27 cellular contexts compared by ENCODE assay signal in the genomic region with DNA sequence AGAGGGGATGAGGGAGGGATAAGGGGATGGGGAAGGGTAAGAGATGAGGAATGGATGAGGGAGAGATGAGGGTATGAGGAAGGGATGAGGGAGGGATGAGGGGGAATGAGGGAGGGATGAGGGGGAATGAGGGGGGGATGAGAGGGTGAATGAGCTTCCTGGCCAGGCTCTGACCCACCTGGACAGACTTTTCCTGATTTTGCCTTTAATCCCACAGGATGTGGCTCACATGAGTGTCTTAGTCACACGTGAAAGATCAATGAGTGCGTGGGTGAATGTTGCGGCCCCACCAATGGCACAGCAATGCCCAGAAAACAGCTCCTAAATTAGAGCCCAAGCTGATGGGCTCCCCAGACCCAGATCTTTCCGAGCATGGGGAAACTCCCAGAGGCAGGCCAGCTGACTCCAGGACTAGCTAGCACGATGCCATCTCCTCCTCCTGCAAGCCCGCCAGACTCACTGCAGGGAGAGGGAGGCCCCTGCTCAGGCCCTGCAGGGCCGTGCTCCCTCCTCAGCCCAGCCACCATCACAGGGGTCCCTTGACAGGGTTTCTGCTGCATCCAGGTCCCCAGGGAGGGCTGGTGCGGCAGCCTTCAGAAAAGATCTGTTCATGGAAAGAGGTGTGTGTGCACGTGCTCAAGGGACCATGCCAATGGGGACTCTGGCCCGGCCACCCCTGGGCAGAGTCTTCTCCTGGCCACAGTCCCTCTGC. TPM values are rescaled to one million over a fixed set of nuclear protein-coding genes. Genes with fewer than 3 reads are reported as not detected.
"Had no signal": no experiment of that assay in that cellular context is flagged by ENCODE, and none has a peak within 500 bp of the region (broad histone marks: within the 10 kb centered on the region; RNA-seq: fewer than 3 reads in every experiment).

No MANE protein-coding gene starts in this region.

- H3K27ac ChIP-seq: breast epithelium, esophagus muscularis mucosa, heart right ventricle, stomach had no signal

- H3K4me3 ChIP-seq: breast epithelium, esophagus muscularis mucosa, heart right ventricle, stomach had no signal

- H3K27me3 Mint-ChIP-seq: activated CD4-positive, alpha-beta memory T cell treated with anti-CD3 and anti-CD28 coated beads, Interleukin-2, amount 10 ng/mL, durations not matched to agents 7 days and 5 days; progenitor cell of endocrine pancreas; type B pancreatic cell had no signal

- H3K4me3 Mint-ChIP-seq: activated CD4-positive, alpha-beta memory T cell treated with anti-CD3 and anti-CD28 coated beads, Interleukin-2, amount 10 ng/mL, durations not matched to agents 7 days and 5 days; activated naive CD4-positive, alpha-beta T cell treated with anti-CD3 and anti-CD28 coated beads, Interleukin-2, amount 10 ng/mL, durations not matched to agents 7 days and 5 days; activated T-cell treated with anti-CD3 and anti-CD28 coated beads, Interleukin-2, amount 50 U/mL, for 4 hours; dendritic cell treated with granulocyte-macrophage colony-stimulating factor and Interleukin-4, amounts not matched to agents 40 ng/mL and 50 ng/mL, for 4 days; immature natural killer cell; type B pancreatic cell had no signal

- H3K36me3 ChIP-seq: breast epithelium, esophagus muscularis mucosa, heart right ventricle, stomach had no signal

- FAIRE-seq: astrocyte, endothelial cell of umbilical vein, small intestine, TTC549 had no signal

- H3K27ac Mint-ChIP-seq: activated CD4-positive, alpha-beta memory T cell treated with anti-CD3 and anti-CD28 coated beads, Interleukin-2, amount 10 ng/mL, durations not matched to agents 7 days and 5 days; activated naive CD4-positive, alpha-beta T cell treated with anti-CD3 and anti-CD28 coated beads, Interleukin-2, amount 10 ng/mL, durations not matched to agents 7 days and 5 days; dendritic cell treated with granulocyte-macrophage colony-stimulating factor and Interleukin-4, amounts not matched to agents 40 ng/mL and 50 ng/mL, for 4 days; immature natural killer cell; progenitor cell of endocrine pancreas; type B pancreatic cell had no signal

- H3K4me1 ChIP-seq: breast epithelium, esophagus muscularis mucosa, heart right ventricle had no signal

- ATAC-seq: heart right ventricle, left ventricle myocardium superior, right cardiac atrium had no signal

- DNase-seq: activated CD4-positive, alpha-beta memory T cell treated with anti-CD3 and anti-CD28 coated beads, Interleukin-2, amount 10 ng/mL, durations not matched to agents 7 days and 5 days; activated effector memory CD4-positive, alpha-beta T cell treated with Interleukin-2 at 50 U/mL for 16 hours; activated T-cell treated with anti-CD3 and anti-CD28 coated beads, Interleukin-2, amount 50 U/mL, for 4 hours; effector memory CD4-positive, alpha-beta T cell; heart right ventricle; kidney glomerular epithelial cell; left ventricle myocardium superior; right cardiac atrium; stimulated activated CD4-positive, alpha-beta T cell treated with anti-CD3 and anti-CD28 coated beads, Interleukin-2, amount 100 ng/mL, for 48 hours; stomach had no signal

- H3K4me1 Mint-ChIP-seq: activated CD4-positive, alpha-beta memory T cell treated with anti-CD3 and anti-CD28 coated beads, Interleukin-2, amount 10 ng/mL, durations not matched to agents 7 days and 5 days; activated naive CD4-positive, alpha-beta T cell treated with anti-CD3 and anti-CD28 coated beads, Interleukin-2, amount 10 ng/mL, durations not matched to agents 7 days and 5 days; immature natural killer cell had no signal

- H3K9me3 Mint-ChIP-seq: activated CD4-positive, alpha-beta memory T cell treated with anti-CD3 and anti-CD28 coated beads, Interleukin-2, amount 10 ng/mL, durations not matched to agents 7 days and 5 days; activated naive CD4-positive, alpha-beta T cell treated with anti-CD3 and anti-CD28 coated beads, Interleukin-2, amount 10 ng/mL, durations not matched to agents 7 days and 5 days; activated T-cell treated with anti-CD3 and anti-CD28 coated beads, Interleukin-2, amount 50 U/mL, for 4 hours; dendritic cell treated with granulocyte-macrophage colony-stimulating factor and Interleukin-4, amounts not matched to agents 40 ng/mL and 50 ng/mL, for 4 days; immature natural killer cell; type B pancreatic cell had no signal

- H3K36me3 Mint-ChIP-seq: activated naive CD4-positive, alpha-beta T cell treated with anti-CD3 and anti-CD28 coated beads, Interleukin-2, amount 10 ng/mL, durations not matched to agents 7 days and 5 days; immature natural killer cell; type B pancreatic cell had no signal

- H3K9me3 ChIP-seq: breast epithelium, esophagus muscularis mucosa, heart right ventricle, stomach had no signal

RNA-seq across cellular contexts. Expression of a gene that starts 41.4 kb away (rescaled TPM):
- total RNA-seq: activated CD4-positive, alpha-beta memory T cell treated with anti-CD3 and anti-CD28 coated beads, Interleukin-2, amount 10 ng/mL, durations not matched to agents 7 days and 5 days; activated T-cell treated with anti-CD3 and anti-CD28 coated beads, Interleukin-2, amount 50 U/mL, for 4 hours; astrocyte; breast epithelium; chondrocyte; endothelial cell of umbilical vein; esophagus muscularis mucosa; heart right ventricle; left ventricle myocardium superior; myocyte; omental fat pad; progenitor cell of endocrine pancreas; right cardiac atrium; stomach; T-helper 2 cell treated with Interferon-gamma antibody and Interleukin-4, amounts not matched to agents 100 ng/mL and 5 ng/mL, for 36 hours; temporal lobe had no signal
- polyA plus RNA-seq: endothelial cell of umbilical vein, heart right ventricle, immature natural killer cell, neural cell, right cardiac atrium, stomach had no signal

RNA-seq across cellular contexts. Expression of a gene that starts 50.4 kb away (rescaled TPM):
- total RNA-seq: activated CD4-positive, alpha-beta memory T cell treated with anti-CD3 and anti-CD28 coated beads, Interleukin-2, amount 10 ng/mL, durations not matched to agents 7 days and 5 days; activated T-cell treated with anti-CD3 and anti-CD28 coated beads, Interleukin-2, amount 50 U/mL, for 4 hours; astrocyte; breast epithelium; chondrocyte; endothelial cell of umbilical vein; esophagus muscularis mucosa; heart right ventricle; left ventricle myocardium superior; myocyte; omental fat pad; progenitor cell of endocrine pancreas; right cardiac atrium; T-helper 2 cell treated with Interferon-gamma antibody and Interleukin-4, amounts not matched to agents 100 ng/mL and 5 ng/mL, for 36 hours; temporal lobe had no signal
- polyA plus RNA-seq: endothelial cell of umbilical vein, immature natural killer cell, neural cell, right cardiac atrium had no signal
